ENCODE assay signal across 11 cellular contexts in genomic region chr21:16418663-16419062, GRCh38.
A peak's percentile ranks its signal among the peaks of the same experiment; 100 is the strongest.
DNase-seq lines count a peak whose midpoint lies in the region; ATAC-seq, FAIRE-seq and TF ChIP-seq lines count a peak whose summit lies in the region.
"Had no signal": no experiment of that assay in that cellular context is flagged by ENCODE, and none has a peak within 500 bp of the region (broad histone marks: within the 10 kb centered on the region; RNA-seq: fewer than 3 reads in every experiment).

No MANE protein-coding gene starts in this region.

- no peak for TF ChIP-seq CTCF in GM12878 (IDR thresholded peaks at IDR 0.05 in 2 of 3, conservative IDR thresholded peaks at IDR 0.05 in 1 of 3; ENCODE audit: control insufficient read depth in 2 of 3, extremely low read depth in 1 of 3, insufficient read depth in 1 of 3, low read depth in 3 of 3, low read length in 3 of 3)

- POLR2A ChIA-PET in GM12878 (lab: Charles Lee), result no interaction called here

- CTCF ChIA-PET in GM12878 (lab: Yijun Ruan, JAX), result no interaction called here

- H3K9me3 ChIP-seq in GM12878 (replicated peaks; ENCODE audit: control insufficient read depth, insufficient read depth, low read length), result no peaks in the 10 kb centered on the region
- H3K9me3 ChIP-seq: left lung had no signal

- no peaks in the 10 kb centered on the region for H3K4me1 ChIP-seq in GM12878 (ENCODE audit: control insufficient read depth, insufficient read depth, low read length)
- H3K4me1 ChIP-seq: left lung had no signal

- H2AFZ ChIP-seq in GM12878 (ENCODE audit: control insufficient read depth, low read depth, low read length), result no peak overlapping the region

- no peaks in the 10 kb centered on the region for H4K20me1 ChIP-seq in GM12878 (ENCODE audit: control insufficient read depth, insufficient read depth)

- no peak overlapping the region for H3K4me2 ChIP-seq in GM12878 (ENCODE audit: control insufficient read depth, insufficient read depth)

- WGBS in GM12878 (ENCODE audit: insufficient coverage, insufficient replicate concordance, low lambda C conversion rate, missing lambda C conversion rate), result 49% methylated on average over 5 of the region's 5 CpGs

- RAD21 ChIA-PET in GM12878 (lab: Charles Lee; ENCODE audit: unreplicated experiment), result no interaction called here

- BruUV-seq in GM12878 (replicated peaks; lab: Mats Ljungman, UMichigan), result no TSS peak

- intact Hi-C loops in GM12878 (cut with micrococcal nuclease; ENCODE audit: unreplicated experiment), result no loop called here

- no peaks in the 10 kb centered on the region for H3K79me2 ChIP-seq in GM12878 (ENCODE audit: control insufficient read depth, insufficient read depth, low read length)

- ATAC-seq in GM12878 (0 out of 3 replicates have a peak, but pooled peaks have one; percentile 26), left lobe of liver (peak; percentile 8)
- ATAC-seq: activated T-cell treated with anti-CD3 and anti-CD28 coated beads, Interleukin-2, amount 50 U/mL, for 4 hours had no signal

- peak; percentile 43 for DNase-seq in M059J (ENCODE audit: low read depth)
- no peak for DNase-seq in GM12878 (ENCODE audit: low read depth, low spot score)
- no peak for DNase-seq in left lobe of liver (ENCODE audit: low spot score)
- DNase-seq in substantia nigra (lab: John Stamatoyannopoulos, UW), result no peak
- no peak for DNase-seq in activated effector memory CD4-positive, alpha-beta T cell treated with anti-CD3 and anti-CD28 coated beads, Interleukin-2, amount 50 U/mL, for 16 hours
- no peak for DNase-seq in NOMO-1 treated with dmso at 0.1 percent for 144 hours (lab: John Stamatoyannopoulos, UW; ENCODE audit: unreplicated experiment)
- DNase-seq in NCI-H446 (lab: John Stamatoyannopoulos, UW), result no peak
- no peak for DNase-seq in foreskin melanocyte
- DNase-seq: activated T-cell treated with anti-CD3 and anti-CD28 coated beads, Interleukin-2, amount 50 U/mL, for 4 hours had no signal

- no peak for TF ChIP-seq EP300 in GM12878 (IDR thresholded peaks at IDR 0.05; ENCODE audit: borderline replicate concordance in 1 of 2, control insufficient read depth in 1 of 2, low read depth in 2 of 2, low read length in 2 of 2)

- no peak for TF ChIP-seq RAD21 in GM12878 (IDR thresholded peaks at IDR 0.05; ENCODE audit: insufficient read depth, low read depth, low read length)

- TF ChIP-seq POLR2A in GM12878 (IDR thresholded peaks at IDR 0.05; ENCODE audit: low read depth, low read length), result no peak

- H3K27ac ChIP-seq in GM12878 (ENCODE audit: control insufficient read depth, insufficient read depth), result no peak overlapping the region
- H3K27ac ChIP-seq in substantia nigra (ENCODE audit: low read depth, low read length, poor library complexity, severe bottlenecking), result peak overlapping the region; percentile 69

- H3K9ac ChIP-seq in GM12878 (ENCODE audit: control insufficient read depth, insufficient read depth, low read length), result no peak overlapping the region

- in situ Hi-C loops in GM12878 (cut with MboI), result no loop called here

- no peak for FAIRE-seq in GM12878 (lab: Jason Lieb, UNC)
- FAIRE-seq: frontal cortex had no signal

- no peak overlapping the region for H3K4me3 ChIP-seq in GM12878

- no peaks in the 10 kb centered on the region for H3K36me3 ChIP-seq in GM12878 (ENCODE audit: control insufficient read depth in 2 of 2, insufficient read depth in 2 of 2, low read length in 1 of 2)
- H3K36me3 ChIP-seq: left lung had no signal

- SMC1A ChIA-PET in GM12878 (lab: Charles Lee; ENCODE audit: uncharacterized antibody, unreplicated experiment), result no interaction called here

- H3K27me3 ChIP-seq in GM12878 (replicated peaks in 1 of 2; ENCODE audit: control insufficient read depth in 2 of 2, insufficient read depth in 2 of 2, low read length in 1 of 2), result no peaks in the 10 kb centered on the region
- H3K27me3 ChIP-seq: left lung had no signal

TF ChIP-seq in GM12878, 131 proteins besides CTCF, POLR2A, EP300 and RAD21:
- TF ChIP-seq CBX3 (IDR thresholded peaks at IDR 0.05; ENCODE audit: borderline replicate concordance, low read depth), result no peak
- TF ChIP-seq ATF2 (IDR thresholded peaks at IDR 0.05; ENCODE audit: low read length), result no peak
- no peak for TF ChIP-seq HSF1 (IDR thresholded peaks at IDR 0.05; ENCODE audit: low read depth, low read length)
- no peak for TF ChIP-seq ZZZ3 (IDR thresholded peaks at IDR 0.05; ENCODE audit: control insufficient read depth, insufficient read length, low read depth)
- TF ChIP-seq POU2F2 (IDR thresholded peaks at IDR 0.05; ENCODE audit: borderline replicate concordance, low read depth, low read length), result no peak
- TF ChIP-seq ATF3 (IDR thresholded peaks at IDR 0.05; ENCODE audit: borderline replicate concordance, extremely low read depth, low read depth, low read length), result no peak
- TF ChIP-seq TCF12 (IDR thresholded peaks at IDR 0.05; ENCODE audit: low read depth, low read length), result no peak
- no peak for TF ChIP-seq MLLT1 (IDR thresholded peaks at IDR 0.05)
- no peak for TF ChIP-seq HCFC1 (IDR thresholded peaks at IDR 0.05; ENCODE audit: low read length)
- no peak for TF ChIP-seq SPI1 (IDR thresholded peaks at IDR 0.05; ENCODE audit: borderline replicate concordance, insufficient read depth, low read depth, low read length)
- no peak for TF ChIP-seq NR2C1 (IDR thresholded peaks at IDR 0.05)
- no peak for TF ChIP-seq DPF2 (IDR thresholded peaks at IDR 0.05)
- TF ChIP-seq CBFB (IDR thresholded peaks at IDR 0.05; ENCODE audit: low read depth), result no peak
- no peak for TF ChIP-seq WRNIP1 (IDR thresholded peaks at IDR 0.05; ENCODE audit: borderline replicate concordance, low read depth, low read length)
- no peak for TF ChIP-seq STAT1 (conservative IDR thresholded peaks at IDR 0.05)
- no peak for TF ChIP-seq NKRF (conservative IDR thresholded peaks at IDR 0.05)
- TF ChIP-seq HDAC2 (IDR thresholded peaks at IDR 0.05), result no peak
- TF ChIP-seq PAX5 (IDR thresholded peaks at IDR 0.05; ENCODE audit: borderline replicate concordance, low read depth, low read length), result no peak
- TF ChIP-seq ETV6 (conservative IDR thresholded peaks at IDR 0.05 in 1 of 2, IDR thresholded peaks at IDR 0.05 in 1 of 2; ENCODE audit: borderline replicate concordance in 1 of 2, low read depth in 1 of 2), result no peak
- TF ChIP-seq JUNB (IDR thresholded peaks at IDR 0.05), result no peak
TF ChIP-seq in GM12878: peak in this region for 0.
